Comparison of ENCODE assay signal across 14 cellular contexts in genomic region chr14:61174395-61175386, GRCh38.
A peak's percentile ranks its signal among the peaks of the same experiment; 100 is the strongest.
DNase-seq lines count a peak whose midpoint lies in the region; ATAC-seq, FAIRE-seq and TF ChIP-seq lines count a peak whose summit lies in the region.
"Had no signal": no experiment of that assay in that cellular context is flagged by ENCODE, and none has a peak within 500 bp of the region (broad histone marks: within the 10 kb centered on the region; RNA-seq: fewer than 3 reads in every experiment).

No MANE protein-coding gene starts in this region.

- RAD21 ChIA-PET in GM12878 (lab: Charles Lee; ENCODE audit: unreplicated experiment), result interaction anchor here (0.7 to 1.2 kb wide), 3 partner anchors 18 to 550 kb away, joined by 3 to 4 read pairs (median 3); no protein-coding TSS in a partner anchor

- no peaks in the 10 kb centered on the region for H3K27me3 ChIP-seq in GM12878 (replicated peaks in 1 of 2; ENCODE audit: control insufficient read depth in 2 of 2, insufficient read depth in 2 of 2, low read length in 1 of 2)
- no peaks in the 10 kb centered on the region for H3K27me3 ChIP-seq in CD8-positive, alpha-beta memory T cell (ENCODE audit: insufficient read depth, low read length, poor library complexity, severe bottlenecking)
- H3K27me3 ChIP-seq: hepatocyte had no signal

- H3K79me2 ChIP-seq in GM12878 (ENCODE audit: control insufficient read depth, insufficient read depth, low read length), result no peaks in the 10 kb centered on the region
- H3K79me2 ChIP-seq: hepatocyte had no signal

- no peaks in the 10 kb centered on the region for H4K20me1 ChIP-seq in GM12878 (ENCODE audit: control insufficient read depth, insufficient read depth)

- WGBS in GM12878 (ENCODE audit: insufficient coverage, insufficient replicate concordance, low lambda C conversion rate, missing lambda C conversion rate), result 57% methylated on average over 11 of the region's 11 CpGs

- no peak overlapping the region for H3K27ac Mint-ChIP-seq in CD8-positive, alpha-beta memory T cell
- H3K27ac Mint-ChIP-seq: activated naive CD8-positive, alpha-beta T cell treated with anti-CD3 and anti-CD28 coated beads, Interleukin-2, amount 10 ng/mL, durations not matched to agents 7 days and 5 days; CD4-positive, alpha-beta T cell had no signal

- no peak overlapping the region for H3K4me2 ChIP-seq in GM12878 (ENCODE audit: control insufficient read depth, insufficient read depth)
- H3K4me2 ChIP-seq: hepatocyte had no signal

- no TSS peak for BruUV-seq in GM12878 (replicated peaks; lab: Mats Ljungman, UMichigan)

- H3K4me1 Mint-ChIP-seq in CD8-positive, alpha-beta memory T cell, result peaks cover 8 to 23% (median 9%) of the 10 kb centered on the region in 3 donors
- H3K4me1 Mint-ChIP-seq: activated naive CD8-positive, alpha-beta T cell treated with anti-CD3 and anti-CD28 coated beads, Interleukin-2, amount 10 ng/mL, durations not matched to agents 7 days and 5 days had no signal

- no peaks in the 10 kb centered on the region for H3K36me3 ChIP-seq in GM12878 (ENCODE audit: control insufficient read depth in 2 of 2, insufficient read depth in 2 of 2, low read length in 1 of 2)
- no peaks in the 10 kb centered on the region for H3K36me3 ChIP-seq in CD8-positive, alpha-beta memory T cell (ENCODE audit: insufficient read depth, low read length)

- H3K9ac ChIP-seq in GM12878 (ENCODE audit: control insufficient read depth, insufficient read depth, low read length), result no peak overlapping the region

- H3K4me3 Mint-ChIP-seq in CD8-positive, alpha-beta memory T cell, result no peak overlapping the region
- H3K4me3 Mint-ChIP-seq: activated naive CD8-positive, alpha-beta T cell treated with anti-CD3 and anti-CD28 coated beads, Interleukin-2, amount 10 ng/mL, durations not matched to agents 7 days and 5 days; CD4-positive, alpha-beta T cell had no signal

- H3K36me3 Mint-ChIP-seq in CD8-positive, alpha-beta memory T cell, result peaks cover 0 to 7% (median 0%) of the 10 kb centered on the region in 3 donors
- H3K36me3 Mint-ChIP-seq: activated naive CD8-positive, alpha-beta T cell treated with anti-CD3 and anti-CD28 coated beads, Interleukin-2, amount 10 ng/mL, durations not matched to agents 7 days and 5 days had no signal

- no peak overlapping the region for H2AFZ ChIP-seq in GM12878 (ENCODE audit: control insufficient read depth, low read depth, low read length)
- H2AFZ ChIP-seq: hepatocyte had no signal

- POLR2A ChIA-PET in GM12878 (lab: Charles Lee), result no interaction called here
- POLR2A ChIA-PET in CD8-positive, alpha-beta memory T cell (lab: Charles Lee), result no interaction called here

- DNase-seq in ELR (ENCODE audit: low read depth) (peak; percentile 76), MV-4-11 (lab: John Stamatoyannopoulos, UW) (peak; percentile 41), GM12878 (ENCODE audit: low read depth, low spot score) (no peak), kidney tubule cell (ENCODE audit: low spot score) (peak; percentile 51)
- no peak for DNase-seq in stimulated activated CD8-positive, alpha-beta memory T cell treated with anti-CD3 and anti-CD28 coated beads, Interleukin-4, amount 100 ng/mL, for 48 hours
- no peak for DNase-seq in CD8-positive, alpha-beta memory T cell
- DNase-seq: activated CD8-positive, alpha-beta memory T cell treated with anti-CD3 and anti-CD28 coated beads for 24 hours; activated naive CD8-positive, alpha-beta T cell treated with anti-CD3 and anti-CD28 coated beads, Interleukin-2, amount 10 ng/mL, durations not matched to agents 7 days and 5 days; CD4-positive, alpha-beta T cell; NCI-H187 treated with DMSO at 0.1 percent for 48 hours; posterior cingulate gyrus had no signal

- CTCF ChIA-PET in GM12878 (lab: Yijun Ruan, JAX), result interaction anchor here (0.8 to 1.7 kb wide), 4 partner anchors 10 to 80 kb away, joined by 3 to 5 read pairs (median 3); no protein-coding TSS in a partner anchor
- CTCF ChIA-PET in CD8-positive, alpha-beta memory T cell (lab: Charles Lee), result no interaction called here

- SMC1A ChIA-PET in GM12878 (lab: Charles Lee; ENCODE audit: uncharacterized antibody, unreplicated experiment), result interaction anchor here (0.7 to 2.7 kb wide), 6 partner anchors 43 to 421 kb away, joined by 3 to 9 read pairs (median 3); no protein-coding TSS in a partner anchor

- no peak for TF ChIP-seq POLR2A in GM12878 (IDR thresholded peaks at IDR 0.05; ENCODE audit: low read depth, low read length)

- no peak for TF ChIP-seq RAD21 in GM12878 (IDR thresholded peaks at IDR 0.05; ENCODE audit: insufficient read depth, low read depth, low read length)

- no peak for TF ChIP-seq CTCF in GM12878 (IDR thresholded peaks at IDR 0.05 in 2 of 3, conservative IDR thresholded peaks at IDR 0.05 in 1 of 3; ENCODE audit: control insufficient read depth in 2 of 3, extremely low read depth in 1 of 3, insufficient read depth in 1 of 3, low read depth in 3 of 3, low read length in 3 of 3)

- H3K9me3 Mint-ChIP-seq in CD8-positive, alpha-beta memory T cell, result peaks cover 0 to 2% (median 0%) of the 10 kb centered on the region in 5 donors
- H3K9me3 Mint-ChIP-seq: CD4-positive, alpha-beta T cell had no signal

- no peaks in the 10 kb centered on the region; the same call in 2 of the 3 replicates for H3K9me3 ChIP-seq in GM12878 (replicated peaks; ENCODE audit: control insufficient read depth, insufficient read depth, low read length)
- no peaks in the 10 kb centered on the region for H3K9me3 ChIP-seq in CD8-positive, alpha-beta memory T cell (ENCODE audit: low read length)

- no peak overlapping the region for H3K27ac ChIP-seq in GM12878 (ENCODE audit: control insufficient read depth, insufficient read depth)
- H3K27ac ChIP-seq in CD8-positive, alpha-beta memory T cell (ENCODE audit: low read depth, low read length), result no peak overlapping the region
- H3K27ac ChIP-seq: hepatocyte had no signal

- in situ Hi-C loops in GM12878 (cut with MboI), result no loop called here

- no peak for TF ChIP-seq EP300 in GM12878 (IDR thresholded peaks at IDR 0.05; ENCODE audit: borderline replicate concordance in 1 of 2, control insufficient read depth in 1 of 2, low read depth in 2 of 2, low read length in 2 of 2)

- H3K4me3 ChIP-seq in GM12878, result no peak overlapping the region
- no peak overlapping the region for H3K4me3 ChIP-seq in CD8-positive, alpha-beta memory T cell (ENCODE audit: low read length)
- H3K4me3 ChIP-seq: hepatocyte had no signal

- ATAC-seq in GM12878 (no peak), GM18498 (IDR thresholded peaks at IDR 0.05; ENCODE audit: unreplicated experiment) (no peak), GM21515 (IDR thresholded peaks at IDR 0.05; ENCODE audit: unreplicated experiment) (no peak)

- H3K4me1 ChIP-seq in GM12878 (ENCODE audit: control insufficient read depth, insufficient read depth, low read length), result peaks cover 7% of the 10 kb centered on the region
- H3K4me1 ChIP-seq in CD8-positive, alpha-beta memory T cell (ENCODE audit: insufficient read depth, low read length), result peaks cover 8% of the 10 kb centered on the region

- H3K27me3 Mint-ChIP-seq in CD8-positive, alpha-beta memory T cell, result peaks cover 21 to 57% of the 10 kb centered on the region in 2 donors

- intact Hi-C loops in GM12878 (cut with micrococcal nuclease; ENCODE audit: unreplicated experiment), result no loop called here

- no peak for FAIRE-seq in GM12878 (lab: Jason Lieb, UNC)

TF ChIP-seq in GM12878, 131 proteins besides CTCF, POLR2A, EP300 and RAD21:
- TF ChIP-seq IKZF1 (conservative IDR thresholded peaks at IDR 0.05) (0 out of 2 replicates have a peak, but pooled peaks have one; percentile 40), CHD1 (IDR thresholded peaks at IDR 0.05; ENCODE audit: low read depth, low read length) (no peak)

Comparison
In these comparisons a context has a peak if more than half of its experiments do, and no peak if none do; other contexts are left out.
1. DNase-seq: peak in ELR (single experiment), MV-4-11 (single experiment) and kidney tubule cell (single experiment); none in GM12878 (single experiment), stimulated activated CD8-positive, alpha-beta memory T cell treated with anti-CD3 and anti-CD28 coated beads, Interleukin-4, amount 100 ng/mL, for 48 hours (single experiment) and CD8-positive, alpha-beta memory T cell (0 of 5).